ENCODE assay signal across 13 cellular contexts in the genomic region with DNA sequence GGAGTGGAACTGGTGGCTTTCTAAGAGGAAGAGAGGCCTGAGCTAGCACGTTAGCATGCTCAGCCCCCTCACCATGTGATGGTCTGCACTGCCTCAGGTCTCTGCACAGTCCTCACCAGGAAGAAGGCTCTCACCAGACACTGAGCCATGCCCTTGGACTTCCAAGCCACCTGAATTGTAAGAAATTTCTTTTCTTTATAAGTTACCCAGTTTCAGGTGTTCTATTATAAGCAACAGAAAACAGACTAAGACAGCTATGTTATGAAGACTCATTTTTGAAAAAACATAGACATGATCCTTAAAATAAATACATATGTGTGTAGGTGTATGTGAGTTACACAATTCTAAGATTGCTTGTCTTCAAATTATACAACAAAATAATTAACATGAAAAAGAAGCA.
A peak's percentile ranks its signal among the peaks of the same experiment; 100 is the strongest.
DNase-seq lines count a peak whose midpoint lies in the region; ATAC-seq, FAIRE-seq and TF ChIP-seq lines count a peak whose summit lies in the region.
"Had no signal": no experiment of that assay in that cellular context is flagged by ENCODE, and none has a peak within 500 bp of the region (broad histone marks: within the 10 kb centered on the region; RNA-seq: fewer than 3 reads in every experiment).

No MANE protein-coding gene starts in this region.

- no peaks in the 10 kb centered on the region for H3K79me2 ChIP-seq in PC-9 (ENCODE audit: low read depth)

- DNase-seq in upper lobe of right lung (no peak), PC-9 (no peak), body of pancreas (no peak), GM12892 (ENCODE audit: insufficient read length) (no peak)
- DNase-seq: activated CD4-positive, CD25-positive, alpha-beta regulatory T cell; NCI-H2081 treated with DMSO at 0.1 percent for 48 hours had no signal

- peak; percentile 34 for ATAC-seq in GM18499 (IDR thresholded peaks at IDR 0.05; ENCODE audit: insufficient read depth, unreplicated experiment)
- ATAC-seq in GM19328 (IDR thresholded peaks at IDR 0.05; ENCODE audit: unreplicated experiment): peak; percentile 49
- ATAC-seq in HG02759 (IDR thresholded peaks at IDR 0.05; ENCODE audit: unreplicated experiment): peak; percentile 57
- peak; percentile 57 for ATAC-seq in HG03457 (IDR thresholded peaks at IDR 0.05; ENCODE audit: unreplicated experiment)
- no peak for ATAC-seq in upper lobe of right lung
- no peak for ATAC-seq in body of pancreas

- no peak overlapping the region for H2AFZ ChIP-seq in PC-9

- no peaks in the 10 kb centered on the region for H3K4me1 ChIP-seq in upper lobe of right lung
- no peaks in the 10 kb centered on the region for H3K4me1 ChIP-seq in PC-9 (replicated peaks; ENCODE audit: insufficient read depth)
- H3K4me1 ChIP-seq in body of pancreas: no peaks in the 10 kb centered on the region

- H4K20me1 ChIP-seq in PC-9 (ENCODE audit: insufficient read depth): no peaks in the 10 kb centered on the region
- H4K20me1 ChIP-seq: BLaER1 treated with 17β-estradiol and CSF1 and Interleukin-3, amounts not matched to agents 10 nM and 100 nM had no signal

- H3K27me3 ChIP-seq in upper lobe of right lung: no peaks in the 10 kb centered on the region
- no peaks in the 10 kb centered on the region for H3K27me3 ChIP-seq in PC-9 (ENCODE audit: insufficient read depth, low read depth)
- peaks cover 0 to 3% of the 10 kb centered on the region in 2 donors for H3K27me3 ChIP-seq in body of pancreas
- H3K27me3 ChIP-seq: BLaER1 treated with 17β-estradiol and CSF1 and Interleukin-3, amounts not matched to agents 10 nM and 100 nM had no signal

- no peaks in the 10 kb centered on the region for H3F3A ChIP-seq in PC-9 (ENCODE audit: insufficient read depth, low read depth)

- no peak overlapping the region for H3K4me3 ChIP-seq in upper lobe of right lung
- no peak overlapping the region for H3K4me3 ChIP-seq in PC-9
- H3K4me3 ChIP-seq in body of pancreas: no peak overlapping the region
- H3K4me3 ChIP-seq: BLaER1 treated with 17β-estradiol and CSF1 and Interleukin-3, amounts not matched to agents 10 nM and 100 nM had no signal

- H3K36me3 ChIP-seq in upper lobe of right lung (no peaks in the 10 kb centered on the region), PC-9 (ENCODE audit: low read depth) (no peaks in the 10 kb centered on the region), body of pancreas (replicated peaks in 1 of 2; ENCODE audit: insufficient read depth in 1 of 2, low read depth in 2 of 2) (no peaks in the 10 kb centered on the region)
- H3K36me3 ChIP-seq: BLaER1 treated with 17β-estradiol and CSF1 and Interleukin-3, amounts not matched to agents 10 nM and 100 nM had no signal

- intact Hi-C loops in upper lobe of right lung (cut with DNase I) (no loop called here), PC-9 (cut with micrococcal nuclease; ENCODE audit: unreplicated experiment) (no loop called here), body of pancreas (cut with DNase I) (no loop called here)

- CTCF ChIA-PET in PC-9 (lab: Charles Lee): no interaction called here

- H3K4me2 ChIP-seq in PC-9: no peak overlapping the region

- H3K9me3 ChIP-seq in upper lobe of right lung: no peaks in the 10 kb centered on the region
- H3K9me3 ChIP-seq in PC-9 (ENCODE audit: insufficient read depth, low read depth): no peaks in the 10 kb centered on the region
- no peaks in the 10 kb centered on the region for H3K9me3 ChIP-seq in body of pancreas
- H3K9me3 ChIP-seq: BLaER1 treated with 17β-estradiol and CSF1 and Interleukin-3, amounts not matched to agents 10 nM and 100 nM had no signal

- TF ChIP-seq CTCF in upper lobe of right lung (IDR thresholded peaks at IDR 0.05): no peak
- TF ChIP-seq CTCF in PC-9 (conservative IDR thresholded peaks at IDR 0.05): no peak
- TF ChIP-seq CTCF in body of pancreas (IDR thresholded peaks at IDR 0.05): no peak

- no peak for FAIRE-seq in GM12892 (lab: Jason Lieb, UNC)
- FAIRE-seq: endothelial cell of umbilical vein had no signal

- BruUV-seq in PC-9 (replicated peaks; lab: Mats Ljungman, UMichigan): no TSS peak

- H3K9me2 ChIP-seq in PC-9 (ENCODE audit: insufficient read depth): no peaks in the 10 kb centered on the region

- H3K27ac ChIP-seq in upper lobe of right lung (no peak overlapping the region), PC-9 (no peak overlapping the region), body of pancreas (no peak overlapping the region)
- H3K27ac ChIP-seq: BLaER1 treated with 17β-estradiol and CSF1 and Interleukin-3, amounts not matched to agents 10 nM and 100 nM; RWPE1 had no signal

- WGBS in body of pancreas, 2 donors: 50 to 54% methylated on average over 1 of the region's 1 CpG

- TF ChIP-seq POLR2A in body of pancreas (IDR thresholded peaks at IDR 0.05): no peak
- TF ChIP-seq POLR2A in GM12892 (IDR thresholded peaks at IDR 0.05; ENCODE audit: low read depth, low read length): no peak

- POLR2A ChIA-PET in PC-9 (lab: Charles Lee; ENCODE audit: unreplicated experiment): no interaction called here

Comparison
In these comparisons a context has a peak if more than half of its experiments do, and no peak if none do; other contexts are left out.
1. ATAC-seq: peak in GM18499 (single experiment), GM19328 (single experiment), HG02759 (single experiment) and HG03457 (single experiment); none in upper lobe of right lung (single experiment) and body of pancreas (single experiment).